In the genomic region with DNA sequence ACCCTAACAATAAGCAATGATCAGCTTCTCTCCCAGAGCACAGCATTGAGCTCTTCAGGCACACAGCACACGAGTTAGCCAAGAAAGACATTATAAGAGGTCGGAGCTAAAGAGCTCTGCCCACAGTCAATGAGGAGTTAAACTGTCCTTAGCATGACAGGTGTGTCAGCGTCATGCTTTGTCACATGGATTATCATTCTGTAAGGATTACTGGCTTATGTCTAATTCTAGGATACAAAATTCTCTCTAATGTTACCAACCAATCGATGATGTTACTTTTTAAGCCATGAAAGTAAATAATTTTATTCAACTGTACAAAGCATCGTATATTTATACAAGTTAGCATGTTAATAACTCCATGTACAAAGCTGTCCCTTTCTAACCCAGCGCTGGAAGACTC, we compare ENCODE assay signal across 29 cellular contexts.
"Had no signal": no experiment of that assay in that cellular context is flagged by ENCODE, and none has a peak within 500 bp of the region (broad histone marks: within the 10 kb centered on the region; RNA-seq: fewer than 3 reads in every experiment).

No MANE protein-coding gene starts in this region.

- FAIRE-seq: pancreas, small intestine had no signal

- H3K27me3 Mint-ChIP-seq: naive B cell; naive thymus-derived CD8-positive, alpha-beta T cell; stimulated activated memory B cell treated with anti-CD40 and anti-IgM and Interleukin-4, amounts not matched to agents 10 μg/mL and 1 μg/mL and 100 μg/mL, for 72 hours; stimulated activated naive CD8-positive, alpha-beta T cell treated with anti-CD3 and anti-CD28 coated beads, Interleukin-15, amount 100 ng/mL, for 72 hours; type B pancreatic cell had no signal

- H3K4me1 Mint-ChIP-seq: nephron progenitor cell; neural crest cell; stimulated activated naive CD8-positive, alpha-beta T cell treated with anti-CD3 and anti-CD28 coated beads, Interleukin-15, amount 100 ng/mL, for 72 hours had no signal

- H3K27ac Mint-ChIP-seq: naive thymus-derived CD8-positive, alpha-beta T cell; nephron progenitor cell; stimulated activated naive CD8-positive, alpha-beta T cell treated with anti-CD3 and anti-CD28 coated beads, Interleukin-15, amount 100 ng/mL, for 72 hours; type B pancreatic cell had no signal

- H3K36me3 ChIP-seq: uterus had no signal

- H3K4me1 ChIP-seq: pancreas, prostate gland, sigmoid colon, suprapubic skin, testis, tibial artery, transverse colon, upper lobe of right lung, uterus had no signal

- H3K27ac ChIP-seq: neutrophil, pancreas, prostate gland, right lobe of liver, sigmoid colon, suprapubic skin, testis, tibial artery, transverse colon, upper lobe of right lung, uterus had no signal

- H3K4me3 ChIP-seq: pancreas, prostate gland, right lobe of liver, sigmoid colon, suprapubic skin, testis, tibial artery, transverse colon, upper lobe of right lung, uterus had no signal

- DNase-seq: naive B cell; naive thymus-derived CD8-positive, alpha-beta T cell; nephron progenitor cell; nucleus accumbens; pancreas; right cardiac atrium; right lobe of liver; sigmoid colon; small intestine; stimulated activated CD4-positive, alpha-beta T cell treated with anti-CD3 and anti-CD28 coated beads, Interleukin-12 subunit alpha, Interleukin-12 subunit beta, amount 100 ng/mL, for 4 hours; stimulated activated CD4-positive, alpha-beta T cell treated with anti-CD3 and anti-CD28 coated beads, Interleukin-1b, Interleukin-23, amount 100 ng/mL, for 48 hours; stimulated activated CD4-positive, alpha-beta T cell treated with anti-CD3 and anti-CD28 coated beads, Interleukin-4, amount 100 ng/mL, for 1 hour; stimulated activated CD4-positive, alpha-beta T cell treated with anti-CD3 and anti-CD28 coated beads, Interleukin-4, amount 100 ng/mL, for 4 hours; stimulated activated CD8-positive, alpha-beta memory T cell treated with anti-CD3 and anti-CD28 coated beads, Interleukin-4, amount 100 ng/mL, for 48 hours; stimulated activated naive CD4-positive, alpha-beta T cell; stimulated activated naive CD8-positive, alpha-beta T cell treated with anti-CD3 and anti-CD28 coated beads, Interleukin-15, amount 100 ng/mL, for 72 hours; stimulated activated naive CD8-positive, alpha-beta T cell treated with anti-CD3 and anti-CD28 coated beads, Interleukin-15, Interleukin-2, amounts not matched to agents 100 U/mL and 50 U/mL, for 24 hours; substantia nigra; testis; tibial artery; transverse colon; upper lobe of right lung; uterus had no signal

- H3K27me3 ChIP-seq: neutrophil, pancreas, right lobe of liver, sigmoid colon, suprapubic skin, testis, tibial artery, transverse colon, upper lobe of right lung, uterus had no signal

- H3K4me3 Mint-ChIP-seq: naive B cell; naive thymus-derived CD8-positive, alpha-beta T cell; nephron progenitor cell; neural crest cell; stimulated activated memory B cell treated with anti-CD40 and anti-IgM and Interleukin-4, amounts not matched to agents 10 μg/mL and 1 μg/mL and 100 μg/mL, for 72 hours; stimulated activated naive CD8-positive, alpha-beta T cell treated with anti-CD3 and anti-CD28 coated beads, Interleukin-15, amount 100 ng/mL, for 72 hours; type B pancreatic cell had no signal

- H3K9me3 Mint-ChIP-seq: naive B cell; naive thymus-derived CD8-positive, alpha-beta T cell; nephron progenitor cell; neural crest cell; stimulated activated memory B cell treated with anti-CD40 and anti-IgM and Interleukin-4, amounts not matched to agents 10 μg/mL and 1 μg/mL and 100 μg/mL, for 72 hours; stimulated activated naive CD8-positive, alpha-beta T cell treated with anti-CD3 and anti-CD28 coated beads, Interleukin-15, amount 100 ng/mL, for 72 hours; type B pancreatic cell had no signal

- H3K9me3 ChIP-seq: neutrophil, pancreas, prostate gland, right lobe of liver, sigmoid colon, suprapubic skin, testis, tibial artery, transverse colon, upper lobe of right lung, uterus had no signal

- ATAC-seq: naive thymus-derived CD8-positive, alpha-beta T cell; pancreas; right cardiac atrium; right lobe of liver; stimulated activated memory B cell treated with anti-CD40 and anti-IgM and Interleukin-4, amounts not matched to agents 10 μg/mL and 1 μg/mL and 100 μg/mL, for 72 hours; stimulated activated naive CD8-positive, alpha-beta T cell treated with anti-CD3 and anti-CD28 coated beads, Interleukin-15, amount 100 ng/mL, for 72 hours; stimulated activated naive CD8-positive, alpha-beta T cell treated with anti-CD3 and anti-CD28 coated beads, Interleukin-15, Interleukin-2, amounts not matched to agents 100 U/mL and 50 U/mL, for 24 hours; upper lobe of right lung had no signal
